In the genomic region with DNA sequence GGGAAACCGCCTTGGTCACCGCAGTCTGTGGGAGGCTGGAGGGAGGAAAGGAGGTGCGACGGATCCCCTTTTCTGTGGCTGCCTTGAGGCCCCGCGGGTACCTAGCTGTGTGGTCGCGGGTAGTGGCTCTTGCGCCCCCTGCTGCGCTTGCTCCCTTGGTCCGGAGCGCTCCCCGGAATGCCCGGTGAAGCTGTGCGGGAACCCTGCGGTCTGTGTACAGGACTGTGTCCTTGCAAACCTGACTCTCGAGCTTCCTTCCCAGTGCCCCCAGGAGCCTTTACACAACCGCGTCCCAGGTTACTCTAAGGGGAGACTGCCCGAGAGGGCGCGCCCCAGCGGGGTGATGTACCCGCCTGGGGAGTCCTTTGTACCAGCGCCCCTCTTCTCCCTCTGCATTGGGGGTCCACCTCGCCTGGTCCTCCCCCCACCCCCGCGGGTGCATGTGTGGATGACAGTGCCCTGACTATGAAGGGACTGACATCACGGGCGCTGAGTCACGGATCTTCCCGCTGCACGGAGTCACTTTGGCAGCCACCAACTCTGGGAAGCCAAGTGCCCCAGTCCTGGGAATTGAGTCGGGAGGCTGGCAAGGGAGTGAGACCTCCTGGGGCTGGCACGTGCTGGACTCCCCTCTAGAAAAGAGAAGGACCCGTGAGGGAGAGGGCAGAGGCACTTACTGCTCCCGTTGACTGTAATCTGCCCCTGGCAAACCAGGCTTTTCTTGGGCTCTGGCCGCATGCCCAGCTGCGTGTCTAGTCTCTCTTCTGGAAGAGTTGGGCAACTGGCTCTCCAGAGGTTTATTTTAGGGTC, we compare ENCODE assay signal across 1 cellular context.
A peak's percentile ranks its signal among the peaks of the same experiment; 100 is the strongest.
TF ChIP-seq lines count a peak whose summit lies in the region.

No MANE protein-coding gene starts in this region.

TF ChIP-seq in HEK293, 187 proteins besides CTCF, POLR2A, EP300 and RAD21 (continued from another document and continues in another):
- TF ChIP-seq SP2 (tag by site-specific recombination; IDR thresholded peaks at IDR 0.05) = no peak
- no peak for TF ChIP-seq ZNF16 (tag by site-specific recombination; IDR thresholded peaks at IDR 0.05; ENCODE audit: low read depth)
- no peak for TF ChIP-seq ZNF645 (tag by site-specific recombination; IDR thresholded peaks at IDR 0.05)
- TF ChIP-seq ZNF544 (tag by site-specific recombination; IDR thresholded peaks at IDR 0.05) = no peak
- peak; percentile 57; the same call in 1 of the 2 replicates for TF ChIP-seq ZNF600 (tag by site-specific recombination; IDR thresholded peaks at IDR 0.05)
- no peak for TF ChIP-seq MEIS1 (CRISPR knock-in tag; IDR thresholded peaks at IDR 0.05; ENCODE audit: borderline replicate concordance)
- TF ChIP-seq ZNF837 (tag by site-specific recombination; IDR thresholded peaks at IDR 0.05) = no peak
- no peak for TF ChIP-seq ZNF473 (tag by site-specific recombination; IDR thresholded peaks at IDR 0.05)
- TF ChIP-seq FEZF1 (tag by site-specific recombination; IDR thresholded peaks at IDR 0.05) = no peak
- TF ChIP-seq HOXD13 (CRISPR knock-in tag; IDR thresholded peaks at IDR 0.05; ENCODE audit: borderline replicate concordance) = no peak
- TF ChIP-seq ZNF555 (tag by site-specific recombination; conservative IDR thresholded peaks at IDR 0.05) = no peak
- TF ChIP-seq ZNF366 (tag by site-specific recombination; conservative IDR thresholded peaks at IDR 0.05) = no peak
- TF ChIP-seq ZBTB20 (tag by site-specific recombination; IDR thresholded peaks at IDR 0.05) = peak; percentile 100
- TF ChIP-seq ZNF624 (tag by site-specific recombination; IDR thresholded peaks at IDR 0.05) = no peak
- no peak for TF ChIP-seq SCRT2 (tag by site-specific recombination; IDR thresholded peaks at IDR 0.05)
- no peak for TF ChIP-seq ZNF426 (tag by site-specific recombination; IDR thresholded peaks at IDR 0.05)
- TF ChIP-seq ZNF76 (tag by site-specific recombination; IDR thresholded peaks at IDR 0.05; ENCODE audit: borderline replicate concordance, low read depth) = 0 out of 2 replicates have a peak, but pooled peaks have one; percentile 39
- no peak for TF ChIP-seq PRDM1 (tag by site-specific recombination; IDR thresholded peaks at IDR 0.05)
- TF ChIP-seq ZEB2 (tag by site-specific recombination; IDR thresholded peaks at IDR 0.05) = peak; percentile 68; the same call in 1 of the 2 replicates
- TF ChIP-seq KLF10 (tag by site-specific recombination; IDR thresholded peaks at IDR 0.05) = no peak
- no peak for TF ChIP-seq ZNF354C (tag by site-specific recombination; IDR thresholded peaks at IDR 0.05; ENCODE audit: borderline replicate concordance, low read depth)
- TF ChIP-seq ZNF2 (tag by site-specific recombination; IDR thresholded peaks at IDR 0.05) = peak; percentile 46; the same call in 1 of the 2 replicates
- peak; percentile 96 for TF ChIP-seq GLIS2 (tag by site-specific recombination; IDR thresholded peaks at IDR 0.05)
- TF ChIP-seq ZNF214 (tag by site-specific recombination; IDR thresholded peaks at IDR 0.05; ENCODE audit: borderline replicate concordance) = no peak
- TF ChIP-seq ZNF529 (tag by site-specific recombination; IDR thresholded peaks at IDR 0.05; ENCODE audit: insufficient replicate concordance) = no peak
- TF ChIP-seq ZNF391 (tag by site-specific recombination; IDR thresholded peaks at IDR 0.05; ENCODE audit: borderline replicate concordance, low read depth) = 0 out of 2 replicates have a peak, but pooled peaks have one; percentile 16
- TF ChIP-seq ZNF394 (tag by site-specific recombination; IDR thresholded peaks at IDR 0.05; ENCODE audit: borderline replicate concordance) = peak; percentile 48; the same call in 1 of the 2 replicates
- no peak for TF ChIP-seq ZNF580 (tag by site-specific recombination; IDR thresholded peaks at IDR 0.05)
- TF ChIP-seq REST (tag by site-specific recombination; IDR thresholded peaks at IDR 0.05) = no peak
- TF ChIP-seq ZNF549 (tag by site-specific recombination; IDR thresholded peaks at IDR 0.05) = no peak
- no peak for TF ChIP-seq ZNF791 (tag by site-specific recombination; IDR thresholded peaks at IDR 0.05)
- TF ChIP-seq ZNF521 (tag by site-specific recombination; IDR thresholded peaks at IDR 0.05) = no peak
- TF ChIP-seq ZNF335 (tag by site-specific recombination; conservative IDR thresholded peaks at IDR 0.05) = peak; percentile 89
- peak; percentile 79 for TF ChIP-seq ZBTB26 (tag by site-specific recombination; optimal IDR thresholded peaks at IDR 0.05)
- peak; percentile 56; the same call in 1 of the 2 replicates for TF ChIP-seq ZBTB21 (tag by site-specific recombination; IDR thresholded peaks at IDR 0.05)
- TF ChIP-seq ZNF302 (tag by site-specific recombination; IDR thresholded peaks at IDR 0.05; ENCODE audit: low read depth) = no peak
- no peak for TF ChIP-seq ZNF248 (tag by site-specific recombination; IDR thresholded peaks at IDR 0.05)
- TF ChIP-seq ZNF324 (tag by site-specific recombination; IDR thresholded peaks at IDR 0.05) = 0 out of 2 replicates have a peak, but pooled peaks have one; percentile 19
- TF ChIP-seq, protein P1, sequence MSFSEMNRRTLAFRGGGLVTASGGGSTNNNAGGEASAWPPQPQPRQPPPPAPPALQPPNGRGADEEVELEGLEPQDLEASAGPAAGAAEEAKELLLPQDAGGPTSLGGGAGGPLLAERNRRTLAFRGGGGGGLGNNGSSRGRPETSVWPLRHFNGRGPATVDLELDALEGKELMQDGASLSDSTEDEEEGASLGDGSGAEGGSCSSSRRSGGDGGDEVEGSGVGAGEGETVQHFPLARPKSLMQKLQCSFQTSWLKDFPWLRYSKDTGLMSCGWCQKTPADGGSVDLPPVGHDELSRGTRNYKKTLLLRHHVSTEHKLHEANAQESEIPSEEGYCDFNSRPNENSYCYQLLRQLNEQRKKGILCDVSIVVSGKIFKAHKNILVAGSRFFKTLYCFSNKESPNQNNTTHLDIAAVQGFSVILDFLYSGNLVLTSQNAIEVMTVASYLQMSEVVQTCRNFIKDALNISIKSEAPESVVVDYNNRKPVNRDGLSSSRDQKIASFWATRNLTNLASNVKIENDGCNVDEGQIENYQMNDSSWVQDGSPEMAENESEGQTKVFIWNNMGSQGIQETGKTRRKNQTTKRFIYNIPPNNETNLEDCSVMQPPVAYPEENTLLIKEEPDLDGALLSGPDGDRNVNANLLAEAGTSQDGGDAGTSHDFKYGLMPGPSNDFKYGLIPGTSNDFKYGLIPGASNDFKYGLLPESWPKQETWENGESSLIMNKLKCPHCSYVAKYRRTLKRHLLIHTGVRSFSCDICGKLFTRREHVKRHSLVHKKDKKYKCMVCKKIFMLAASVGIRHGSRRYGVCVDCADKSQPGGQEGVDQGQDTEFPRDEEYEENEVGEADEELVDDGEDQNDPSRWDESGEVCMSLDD (tag by site-specific recombination; IDR thresholded peaks at IDR 0.05) = peak; percentile 85
- TF ChIP-seq, protein P2, sequence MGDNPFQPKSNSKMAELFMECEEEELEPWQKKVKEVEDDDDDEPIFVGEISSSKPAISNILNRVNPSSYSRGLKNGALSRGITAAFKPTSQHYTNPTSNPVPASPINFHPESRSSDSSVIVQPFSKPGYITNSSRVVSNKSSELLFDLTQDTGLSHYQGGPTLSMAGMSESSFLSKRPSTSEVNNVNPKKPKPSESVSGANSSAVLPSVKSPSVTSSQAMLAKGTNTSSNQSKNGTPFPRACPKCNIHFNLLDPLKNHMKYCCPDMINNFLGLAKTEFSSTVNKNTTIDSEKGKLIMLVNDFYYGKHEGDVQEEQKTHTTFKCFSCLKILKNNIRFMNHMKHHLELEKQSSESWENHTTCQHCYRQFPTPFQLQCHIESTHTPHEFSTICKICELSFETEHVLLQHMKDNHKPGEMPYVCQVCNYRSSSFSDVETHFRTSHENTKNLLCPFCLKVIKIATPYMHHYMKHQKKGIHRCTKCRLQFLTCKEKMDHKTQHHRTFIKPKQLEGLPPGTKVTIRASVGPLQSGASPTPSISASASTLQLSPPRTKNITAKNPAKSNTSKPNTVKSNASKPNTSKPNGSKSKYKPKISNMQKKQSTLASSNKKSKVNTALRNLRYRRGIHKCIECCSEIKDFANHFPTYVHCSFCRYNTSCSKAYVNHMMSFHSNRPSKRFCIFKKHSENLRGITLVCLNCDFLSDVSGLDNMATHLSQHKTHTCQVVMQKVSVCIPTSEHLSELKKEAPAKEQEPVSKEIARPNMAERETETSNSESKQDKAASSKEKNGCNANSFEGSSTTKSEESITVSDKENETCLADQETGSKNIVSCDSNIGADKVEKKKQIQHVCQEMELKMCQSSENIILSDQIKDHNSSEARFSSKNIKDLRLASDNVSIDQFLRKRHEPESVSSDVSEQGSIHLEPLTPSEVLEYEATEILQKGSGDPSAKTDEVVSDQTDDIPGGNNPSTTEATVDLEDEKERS (tag by site-specific recombination; IDR thresholded peaks at IDR 0.05) = no peak
- TF ChIP-seq, protein P3, sequence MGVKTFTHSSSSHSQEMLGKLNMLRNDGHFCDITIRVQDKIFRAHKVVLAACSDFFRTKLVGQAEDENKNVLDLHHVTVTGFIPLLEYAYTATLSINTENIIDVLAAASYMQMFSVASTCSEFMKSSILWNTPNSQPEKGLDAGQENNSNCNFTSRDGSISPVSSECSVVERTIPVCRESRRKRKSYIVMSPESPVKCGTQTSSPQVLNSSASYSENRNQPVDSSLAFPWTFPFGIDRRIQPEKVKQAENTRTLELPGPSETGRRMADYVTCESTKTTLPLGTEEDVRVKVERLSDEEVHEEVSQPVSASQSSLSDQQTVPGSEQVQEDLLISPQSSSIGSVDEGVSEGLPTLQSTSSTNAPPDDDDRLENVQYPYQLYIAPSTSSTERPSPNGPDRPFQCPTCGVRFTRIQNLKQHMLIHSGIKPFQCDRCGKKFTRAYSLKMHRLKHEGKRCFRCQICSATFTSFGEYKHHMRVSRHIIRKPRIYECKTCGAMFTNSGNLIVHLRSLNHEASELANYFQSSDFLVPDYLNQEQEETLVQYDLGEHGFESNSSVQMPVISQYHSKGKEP (tag by site-specific recombination; IDR thresholded peaks at IDR 0.05) = no peak
- TF ChIP-seq ZNF175 (tag by site-specific recombination; IDR thresholded peaks at IDR 0.05) = no peak
- TF ChIP-seq ZNF610 (tag by site-specific recombination; IDR thresholded peaks at IDR 0.05; ENCODE audit: borderline replicate concordance) = no peak
- no peak for TF ChIP-seq ZNF639 (tag by site-specific recombination; IDR thresholded peaks at IDR 0.05)
- no peak for TF ChIP-seq MYNN (tag by site-specific recombination; IDR thresholded peaks at IDR 0.05; ENCODE audit: borderline replicate concordance)
- TF ChIP-seq ZNF266 (tag by site-specific recombination; IDR thresholded peaks at IDR 0.05; ENCODE audit: low read depth) = no peak
